ENCODE assay signal across 16 cellular contexts in the genomic region with DNA sequence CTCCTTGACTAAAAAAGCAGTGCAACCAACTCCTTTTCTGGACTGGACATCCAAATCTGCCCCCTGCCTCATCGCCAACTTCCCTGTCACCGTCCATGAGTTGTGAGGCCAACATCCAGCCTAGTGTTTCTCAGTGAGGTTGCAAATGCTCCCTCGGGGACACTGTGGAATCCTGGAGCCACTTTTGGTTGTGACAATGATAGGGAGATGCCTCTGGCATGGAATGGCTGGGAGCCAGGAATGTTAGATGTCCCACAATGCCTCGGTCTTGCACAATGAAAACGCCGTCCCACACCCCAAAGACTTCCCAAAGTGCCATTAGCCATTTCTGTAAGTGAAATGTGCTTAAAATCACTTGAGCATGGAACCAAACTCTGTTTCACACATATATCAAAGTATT.
A peak's percentile ranks its signal among the peaks of the same experiment; 100 is the strongest.
DNase-seq lines count a peak whose midpoint lies in the region; ATAC-seq, FAIRE-seq and TF ChIP-seq lines count a peak whose summit lies in the region.
"Had no signal": no experiment of that assay in that cellular context is flagged by ENCODE, and none has a peak within 500 bp of the region (broad histone marks: within the 10 kb centered on the region; RNA-seq: fewer than 3 reads in every experiment).

No MANE protein-coding gene starts in this region.

- H4K8ac ChIP-seq in trophoblast cell (ENCODE audit: low read depth, low read length), result peak overlapping the region; percentile 43

- H3K4me3 ChIP-seq in OCI-LY7 (ENCODE audit: low read depth, low read length, poor library complexity, severe bottlenecking) (peak overlapping the region; percentile 19), trophoblast cell (ENCODE audit: low read depth, low read length) (no peak overlapping the region)

- no peak for ATAC-seq in GM19023 (IDR thresholded peaks at IDR 0.05; ENCODE audit: unreplicated experiment)

- H3K27me3 ChIP-seq in trophoblast cell (ENCODE audit: insufficient read depth, low read length), result no peaks in the 10 kb centered on the region

- FAIRE-seq in HTR-8/SVneo (lab: Jason Lieb, UNC), result peak; percentile 23
- FAIRE-seq: D721Med, H1 had no signal

- H3K14ac ChIP-seq in trophoblast cell (ENCODE audit: low read length), result no peak overlapping the region

- no peak overlapping the region for H3K4ac ChIP-seq in trophoblast cell (ENCODE audit: low read depth, low read length)

- no peaks in the 10 kb centered on the region for H3K79me1 ChIP-seq in trophoblast cell (ENCODE audit: low read length)

- H3K4me3 Mint-ChIP-seq in Calu3 (ENCODE audit: low read depth, unreplicated experiment), result no peak overlapping the region
- H3K4me3 Mint-ChIP-seq: B cell; CD4-positive, CD25-positive, alpha-beta regulatory T cell; CD8-positive, alpha-beta memory T cell; H9 had no signal

- H3K9me2 ChIP-seq in OCI-LY7 (ENCODE audit: insufficient read depth, low read length), result no peaks in the 10 kb centered on the region

- no peaks in the 10 kb centered on the region for H4K20me1 ChIP-seq in OCI-LY7 (ENCODE audit: insufficient read depth, low read length)

- DNase-seq in Calu3, result no peak
- no peak for DNase-seq in HTR-8/SVneo (ENCODE audit: insufficient read length, low spot score)
- no peak for DNase-seq in OCI-LY7 (ENCODE audit: low spot score)
- no peak for DNase-seq in trophoblast cell
- no peak for DNase-seq in SIG-M5 (lab: John Stamatoyannopoulos, UW)
- no peak for DNase-seq in SHP77 (lab: John Stamatoyannopoulos, UW)
- DNase-seq: C1 segment of cervical spinal cord; CD4-positive, CD25-positive, alpha-beta regulatory T cell; CD8-positive, alpha-beta memory T cell; COR-L47; GDM1; H9 had no signal

- BruUV-seq in Calu3 (replicated peaks; lab: Mats Ljungman, UMichigan) (no TSS peak), OCI-LY7 (replicated peaks; lab: Mats Ljungman, UMichigan) (no TSS peak)

- H3K79me2 ChIP-seq in OCI-LY7 (ENCODE audit: insufficient read depth, low read depth, low read length) (peaks cover 64% of the 10 kb centered on the region), trophoblast cell (ENCODE audit: control insufficient read depth, insufficient read depth, low read length, poor library complexity) (peaks cover 2% of the 10 kb centered on the region)

- H3K9me3 ChIP-seq in OCI-LY7 (ENCODE audit: low read length) (no peaks in the 10 kb centered on the region), trophoblast cell (ENCODE audit: insufficient read depth, low read depth, low read length) (no peaks in the 10 kb centered on the region)

- no peak overlapping the region for H4K91ac ChIP-seq in trophoblast cell (ENCODE audit: low read depth, low read length)

- no peak for TF ChIP-seq CTCF in Calu3 (IDR thresholded peaks at IDR 0.05; ENCODE audit: unreplicated experiment)
- TF ChIP-seq CTCF in OCI-LY7 (conservative IDR thresholded peaks at IDR 0.05; ENCODE audit: low read length), result no peak

- no peak overlapping the region for H3K9ac ChIP-seq in trophoblast cell (ENCODE audit: low read length)

- no peaks in the 10 kb centered on the region for H3K27me3 Mint-ChIP-seq in Calu3 (ENCODE audit: unreplicated experiment)
- H3K27me3 Mint-ChIP-seq: B cell; CD4-positive, CD25-positive, alpha-beta regulatory T cell; CD8-positive, alpha-beta memory T cell had no signal

- H4K12ac ChIP-seq in trophoblast cell (ENCODE audit: low read depth, low read length), result peak overlapping the region; percentile 7

- WGBS in trophoblast cell (ENCODE audit: extremely low coverage, insufficient coverage, insufficient read length), result no CpG with 5 or more reads among the region's 6 CpGs

- H3K9me3 Mint-ChIP-seq in Calu3 (ENCODE audit: low read depth, unreplicated experiment), result no peaks in the 10 kb centered on the region
- H3K9me3 Mint-ChIP-seq: CD4-positive, CD25-positive, alpha-beta regulatory T cell; CD8-positive, alpha-beta memory T cell; H9 had no signal

- H3K4me1 ChIP-seq in OCI-LY7 (ENCODE audit: insufficient read depth, low read length, poor library complexity, severe bottlenecking) (peaks cover 93% of the 10 kb centered on the region), trophoblast cell (ENCODE audit: control insufficient read depth in 1 of 2, insufficient read depth in 2 of 2, low read length in 2 of 2) (peaks cover 4 to 6% of the 10 kb centered on the region in 2 experiments)

- H2BK5ac ChIP-seq in trophoblast cell (ENCODE audit: low read depth, low read length, poor library complexity), result no peak overlapping the region

- H2BK12ac ChIP-seq in trophoblast cell (ENCODE audit: low read length), result peak overlapping the region; percentile 31

- peak overlapping the region; percentile 32 for H3K27ac Mint-ChIP-seq in Calu3 (ENCODE audit: unreplicated experiment)
- H3K27ac Mint-ChIP-seq: B cell; CD4-positive, CD25-positive, alpha-beta regulatory T cell had no signal

- CTCF ChIA-PET in Calu3 (lab: Charles Lee), result no interaction called here
- CTCF ChIA-PET in OCI-LY7 (lab: Charles Lee; ENCODE audit: unreplicated experiment), result no interaction called here

- H3K36me3 ChIP-seq in OCI-LY7 (ENCODE audit: insufficient read depth, low read length) (peaks cover 19% of the 10 kb centered on the region), trophoblast cell (ENCODE audit: control insufficient read depth in 1 of 2, insufficient read depth in 2 of 2, low read length in 2 of 2) (peaks cover 0 to 2% of the 10 kb centered on the region in 2 experiments)

- no peak overlapping the region for H3K18ac ChIP-seq in trophoblast cell (ENCODE audit: low read length)

- no peaks in the 10 kb centered on the region for H3K4me1 Mint-ChIP-seq in Calu3 (ENCODE audit: low read depth, unreplicated experiment)

- POLR2A ChIA-PET in OCI-LY7 (lab: Charles Lee), result no interaction called here

- H2BK120ac ChIP-seq in trophoblast cell (ENCODE audit: insufficient read depth, low read length, poor library complexity), result no peak overlapping the region

- H3K27ac ChIP-seq in OCI-LY7 (ENCODE audit: low read depth, low read length, poor library complexity, severe bottlenecking) (peak overlapping the region; percentile 48), trophoblast cell (ENCODE audit: low read depth, low read length) (no peak overlapping the region)

- H2AFZ ChIP-seq in OCI-LY7 (ENCODE audit: low read length), result no peak overlapping the region
- no peak overlapping the region for H2AFZ ChIP-seq in trophoblast cell (ENCODE audit: insufficient read depth, low read length, poor library complexity)

- H3K36me3 Mint-ChIP-seq in Calu3 (ENCODE audit: insufficient read depth, unreplicated experiment), result peaks cover 6% of the 10 kb centered on the region

- intact Hi-C loops in Calu3 (cut with micrococcal nuclease; ENCODE audit: unreplicated experiment), result loop anchor here (5.0 kb wide), 1 partner anchor 62 kb away; no protein-coding TSS in a partner anchor
- intact Hi-C loops in OCI-LY7 (cut with micrococcal nuclease; ENCODE audit: unreplicated experiment), result loop anchor here (5.0 kb wide), 2 partner anchors 157 to 198 kb away; no protein-coding TSS in a partner anchor

- H3K23ac ChIP-seq in trophoblast cell (ENCODE audit: low read length), result no peak overlapping the region

- H3K4me2 ChIP-seq in OCI-LY7 (ENCODE audit: low read length) (peak overlapping the region; percentile 54), trophoblast cell (ENCODE audit: low read length) (no peak overlapping the region)

- H2AK5ac ChIP-seq in trophoblast cell (ENCODE audit: low read length), result no peak overlapping the region
